ENCODE assay signal across 8 cellular contexts in genomic region chr3:13420051-13420816, GRCh38. TPM values are rescaled to one million over a fixed set of nuclear protein-coding genes. Genes with fewer than 3 reads are reported as not detected.
DNase-seq lines count a peak whose midpoint lies in the region; ATAC-seq, FAIRE-seq and TF ChIP-seq lines count a peak whose summit lies in the region.

TSS of gene NUP210 (minus strand) at chr3:13420322. CDS start at chr3:13420226, 96 bp downstream.

- no peaks in the 10 kb centered on the region for H3K36me3 Mint-ChIP-seq in natural killer cell

- peaks cover 0 to 8% of the 10 kb centered on the region in 2 donors for H3K4me1 ChIP-seq in thoracic aorta (ENCODE audit: control insufficient read depth in 1 of 2, low read depth in 2 of 2)

- CTCF ChIA-PET in HEK293T (lab: Yijun Ruan, JAX): no interaction called here

- no peaks in the 10 kb centered on the region for H3K27me3 Mint-ChIP-seq in natural killer cell (ENCODE audit: low read depth in 2 of 2)

- intact Hi-C loops in natural killer cell (cut with micrococcal nuclease): no loop called here

- TF ChIP-seq CTCF in natural killer cell (IDR thresholded peaks at IDR 0.05): no peak
- no peak for TF ChIP-seq CTCF in thoracic aorta (IDR thresholded peaks at IDR 0.05)

- ATAC-seq in GM18498 (IDR thresholded peaks at IDR 0.05; ENCODE audit: unreplicated experiment) (peak; percentile 67), natural killer cell (peak; percentile 42 to 62 (median 53)), thoracic aorta (ENCODE audit: insufficient number of reproducible peaks, low FRiP score, low read depth) (no peak)

- H3K27ac Mint-ChIP-seq in natural killer cell: peak within 1 kb of the TSS; percentile 95 to 97

- H3K27ac ChIP-seq in thoracic aorta: no peak within 1 kb of the TSS

- peak; percentile 75 for DNase-seq in HEK293T (ENCODE audit: extremely low spot score)
- DNase-seq in MV-4-11 (lab: John Stamatoyannopoulos, UW): peak; percentile 38
- DNase-seq in activated CD4-positive, CD25-positive, alpha-beta regulatory T cell treated with anti-CD3 and anti-CD28 coated beads, Interleukin-2, amount 50 U/mL, for 72 hours: peak; percentile 74
- peak; percentile 21 for DNase-seq in effector CD4-positive, alpha-beta T cell
- peak; percentile 64 for DNase-seq in natural killer cell
- no peak for DNase-seq in thoracic aorta (ENCODE audit: low spot score)
- no peak for DNase-seq in RCC 7860 (ENCODE audit: low spot score)

- H3K4me3 Mint-ChIP-seq in natural killer cell: peak within 1 kb of the TSS; percentile 98

- peak within 1 kb of the TSS; percentile 77 for H3K4me3 ChIP-seq in thoracic aorta

- H3K4me1 Mint-ChIP-seq in natural killer cell: peaks cover 40 to 45% of the 10 kb centered on the region in 2 donors

- POLR2A ChIA-PET in HEK293T (lab: Yijun Ruan, JAX): interaction anchor here (0.5 to 1.7 kb wide), 6 partner anchors 8 to 460 kb away, joined by 3 to 6 read pairs (median 4); no protein-coding TSS in a partner anchor

- H3K36me3 ChIP-seq in thoracic aorta: no peaks in the 10 kb centered on the region

- H3K9me3 ChIP-seq in thoracic aorta: no peaks in the 10 kb centered on the region

- H3K27me3 ChIP-seq in thoracic aorta (replicated peaks; ENCODE audit: insufficient read depth): no peaks in the 10 kb centered on the region

- no peak for FAIRE-seq in RCC 7860 (lab: Jason Lieb, UNC)

- H3K9me3 Mint-ChIP-seq in natural killer cell: no peaks in the 10 kb centered on the region

TF ChIP-seq in HEK293T, 16 proteins besides CTCF, POLR2A, EP300 and RAD21:
- TF ChIP-seq FOXM1 (IDR thresholded peaks at IDR 0.05; ENCODE audit: borderline replicate concordance) (peak; percentile 46; the same call in 1 of the 2 replicates), HDGF (IDR thresholded peaks at IDR 0.05; ENCODE audit: borderline replicate concordance) (no peak)

RNA-seq across cellular contexts. Expression of gene NUP210, which starts in this region (rescaled TPM):
- 100 to 1,000 TPM; 156 to 194 (median 179) TPM for total RNA-seq in natural killer cell
- 1 to 10 TPM; 3.7 to 4.3 TPM for total RNA-seq in thoracic aorta

Comparison
In these comparisons a context has a peak if more than half of its experiments do, and no peak if none do; other contexts are left out.
1. RNA of gene NUP210 (total RNA-seq): 156 to 194 TPM in natural killer cell; 3.7 to 4.3 TPM in thoracic aorta; every median in the first group is over 10 times any median in the second.
2. DNase-seq: peak in HEK293T (single experiment), MV-4-11 (single experiment), activated CD4-positive, CD25-positive, alpha-beta regulatory T cell treated with anti-CD3 and anti-CD28 coated beads, Interleukin-2, amount 50 U/mL, for 72 hours (single experiment), effector CD4-positive, alpha-beta T cell (single experiment) and natural killer cell (single experiment); none in thoracic aorta (single experiment) and RCC 7860 (single experiment).